ENCODE assay signal across 1 cellular context in genomic region chr20:62937353-62938104, GRCh38.
TF ChIP-seq lines count a peak whose summit lies in the region.

No MANE protein-coding gene starts in this region.

TF ChIP-seq in GM12878, 131 proteins besides CTCF, POLR2A, EP300 and RAD21 (continued from another document and continues in another):
- TF ChIP-seq SKIL (IDR thresholded peaks at IDR 0.05; ENCODE audit: low read depth, poor library complexity, severe bottlenecking) (no peak), RELB (IDR thresholded peaks at IDR 0.05; ENCODE audit: low read depth) (peak; percentile 89), CBFB (IDR thresholded peaks at IDR 0.05; ENCODE audit: low read depth) (peak; percentile 71; the same call in 1 of the 2 replicates), IRF4 (IDR thresholded peaks at IDR 0.05; ENCODE audit: low read depth, low read length) (0 out of 2 replicates have a peak, but pooled peaks have one; percentile 22), KLF5 (IDR thresholded peaks at IDR 0.05; ENCODE audit: partially characterized antibody) (no peak), YBX1 (IDR thresholded peaks at IDR 0.05) (no peak), CHD4 (IDR thresholded peaks at IDR 0.05) (no peak), POLR2AphosphoS2 (IDR thresholded peaks at IDR 0.05; ENCODE audit: low read depth, low read length) (no peak), BHLHE40 (IDR thresholded peaks at IDR 0.05; ENCODE audit: borderline replicate concordance in 1 of 2, low read depth in 2 of 2, low read length in 1 of 2) (no peak), BMI1 (IDR thresholded peaks at IDR 0.05; ENCODE audit: borderline replicate concordance) (no peak), CHD2 (IDR thresholded peaks at IDR 0.05; ENCODE audit: borderline replicate concordance, low read depth, low read length) (peak; percentile 98), SMAD1 (IDR thresholded peaks at IDR 0.05; ENCODE audit: low read depth, partially characterized antibody) (no peak), ZNF592 (IDR thresholded peaks at IDR 0.05) (no peak), HDAC6 (IDR thresholded peaks at IDR 0.05; ENCODE audit: unreplicated experiment) (peak; percentile 70), WRNIP1 (IDR thresholded peaks at IDR 0.05; ENCODE audit: borderline replicate concordance, low read depth, low read length) (no peak), PRDM15 (CRISPR knock-in tag; IDR thresholded peaks at IDR 0.05) (no peak), E2F8 (IDR thresholded peaks at IDR 0.05; ENCODE audit: low read depth, partially characterized antibody) (peak; percentile 52), KDM1A (IDR thresholded peaks at IDR 0.05; ENCODE audit: borderline replicate concordance) (no peak), TCF3 (IDR thresholded peaks at IDR 0.05; ENCODE audit: borderline replicate concordance, insufficient read depth, low read depth, low read length) (no peak), EGR1 (IDR thresholded peaks at IDR 0.05; ENCODE audit: borderline replicate concordance in 1 of 2, low read depth in 2 of 2, low read length in 2 of 2) (peak; percentile 20 to 95), TBL1XR1 (IDR thresholded peaks at IDR 0.05; ENCODE audit: low read depth, low read length) (no peak), CBX5 (IDR thresholded peaks at IDR 0.05; ENCODE audit: low read depth) (no peak; the same call in 1 of the 2 replicates), FOXK2 (IDR thresholded peaks at IDR 0.05) (peak; percentile 19; the same call in 1 of the 2 replicates), ETV6 (conservative IDR thresholded peaks at IDR 0.05 in 1 of 2, IDR thresholded peaks at IDR 0.05 in 1 of 2; ENCODE audit: borderline replicate concordance in 1 of 2, low read depth in 1 of 2) (no peak), MAX (IDR thresholded peaks at IDR 0.05; ENCODE audit: low read depth, low read length) (peak; percentile 95), RCOR1 (conservative IDR thresholded peaks at IDR 0.05; ENCODE audit: low read depth, low read length) (0 out of 2 replicates have a peak, but pooled peaks have one; percentile 77), TCF7 (IDR thresholded peaks at IDR 0.05; ENCODE audit: borderline replicate concordance) (no peak), TCF12 (IDR thresholded peaks at IDR 0.05; ENCODE audit: low read depth, low read length) (peak; percentile 67), MYB (IDR thresholded peaks at IDR 0.05; ENCODE audit: borderline replicate concordance, low read depth, low read length) (no peak), SMAD5 (IDR thresholded peaks at IDR 0.05; ENCODE audit: low read depth) (no peak), SREBF2 (IDR thresholded peaks at IDR 0.05; ENCODE audit: low read length) (no peak), ZNF622 (IDR thresholded peaks at IDR 0.05) (no peak), SMC3 (IDR thresholded peaks at IDR 0.05; ENCODE audit: borderline replicate concordance, low read length) (no peak), RBBP5 (conservative IDR thresholded peaks at IDR 0.05) (0 out of 2 replicates have a peak, but pooled peaks have one; percentile 41), POU2F2 (IDR thresholded peaks at IDR 0.05; ENCODE audit: borderline replicate concordance, low read depth, low read length) (peak; percentile 69; the same call in 2 of the 3 replicates), SREBF1 (IDR thresholded peaks at IDR 0.05; ENCODE audit: low read length) (no peak), SIX5 (IDR thresholded peaks at IDR 0.05; ENCODE audit: low read depth, low read length, severe bottlenecking) (peak; percentile 48)
- TF ChIP-seq, protein P1, sequence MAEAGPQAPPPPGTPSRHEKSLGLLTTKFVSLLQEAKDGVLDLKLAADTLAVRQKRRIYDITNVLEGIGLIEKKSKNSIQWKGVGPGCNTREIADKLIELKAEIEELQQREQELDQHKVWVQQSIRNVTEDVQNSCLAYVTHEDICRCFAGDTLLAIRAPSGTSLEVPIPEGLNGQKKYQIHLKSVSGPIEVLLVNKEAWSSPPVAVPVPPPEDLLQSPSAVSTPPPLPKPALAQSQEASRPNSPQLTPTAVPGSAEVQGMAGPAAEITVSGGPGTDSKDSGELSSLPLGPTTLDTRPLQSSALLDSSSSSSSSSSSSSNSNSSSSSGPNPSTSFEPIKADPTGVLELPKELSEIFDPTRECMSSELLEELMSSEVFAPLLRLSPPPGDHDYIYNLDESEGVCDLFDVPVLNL (IDR thresholded peaks at IDR 0.05; ENCODE audit: low read depth, low read length) = peak; percentile 80
- TF ChIP-seq, protein P2, sequence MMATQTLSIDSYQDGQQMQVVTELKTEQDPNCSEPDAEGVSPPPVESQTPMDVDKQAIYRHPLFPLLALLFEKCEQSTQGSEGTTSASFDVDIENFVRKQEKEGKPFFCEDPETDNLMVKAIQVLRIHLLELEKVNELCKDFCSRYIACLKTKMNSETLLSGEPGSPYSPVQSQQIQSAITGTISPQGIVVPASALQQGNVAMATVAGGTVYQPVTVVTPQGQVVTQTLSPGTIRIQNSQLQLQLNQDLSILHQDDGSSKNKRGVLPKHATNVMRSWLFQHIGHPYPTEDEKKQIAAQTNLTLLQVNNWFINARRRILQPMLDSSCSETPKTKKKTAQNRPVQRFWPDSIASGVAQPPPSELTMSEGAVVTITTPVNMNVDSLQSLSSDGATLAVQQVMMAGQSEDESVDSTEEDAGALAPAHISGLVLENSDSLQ (IDR thresholded peaks at IDR 0.05) = 0 out of 2 replicates have a peak, but pooled peaks have one; percentile 6
- TF ChIP-seq, protein P3, sequence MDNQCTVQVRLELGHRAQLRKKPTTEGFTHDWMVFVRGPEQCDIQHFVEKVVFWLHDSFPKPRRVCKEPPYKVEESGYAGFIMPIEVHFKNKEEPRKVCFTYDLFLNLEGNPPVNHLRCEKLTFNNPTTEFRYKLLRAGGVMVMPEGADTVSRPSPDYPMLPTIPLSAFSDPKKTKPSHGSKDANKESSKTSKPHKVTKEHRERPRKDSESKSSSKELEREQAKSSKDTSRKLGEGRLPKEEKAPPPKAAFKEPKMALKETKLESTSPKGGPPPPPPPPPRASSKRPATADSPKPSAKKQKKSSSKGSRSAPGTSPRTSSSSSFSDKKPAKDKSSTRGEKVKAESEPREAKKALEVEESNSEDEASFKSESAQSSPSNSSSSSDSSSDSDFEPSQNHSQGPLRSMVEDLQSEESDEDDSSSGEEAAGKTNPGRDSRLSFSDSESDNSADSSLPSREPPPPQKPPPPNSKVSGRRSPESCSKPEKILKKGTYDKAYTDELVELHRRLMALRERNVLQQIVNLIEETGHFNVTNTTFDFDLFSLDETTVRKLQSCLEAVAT (IDR thresholded peaks at IDR 0.05) = no peak; the same call in none of the 2 replicates
- TF ChIP-seq, protein P4, sequence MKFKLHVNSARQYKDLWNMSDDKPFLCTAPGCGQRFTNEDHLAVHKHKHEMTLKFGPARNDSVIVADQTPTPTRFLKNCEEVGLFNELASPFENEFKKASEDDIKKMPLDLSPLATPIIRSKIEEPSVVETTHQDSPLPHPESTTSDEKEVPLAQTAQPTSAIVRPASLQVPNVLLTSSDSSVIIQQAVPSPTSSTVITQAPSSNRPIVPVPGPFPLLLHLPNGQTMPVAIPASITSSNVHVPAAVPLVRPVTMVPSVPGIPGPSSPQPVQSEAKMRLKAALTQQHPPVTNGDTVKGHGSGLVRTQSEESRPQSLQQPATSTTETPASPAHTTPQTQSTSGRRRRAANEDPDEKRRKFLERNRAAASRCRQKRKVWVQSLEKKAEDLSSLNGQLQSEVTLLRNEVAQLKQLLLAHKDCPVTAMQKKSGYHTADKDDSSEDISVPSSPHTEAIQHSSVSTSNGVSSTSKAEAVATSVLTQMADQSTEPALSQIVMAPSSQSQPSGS (IDR thresholded peaks at IDR 0.05; ENCODE audit: low read length) = no peak
